33 cellular contexts compared by ENCODE assay signal in genomic region chr14:69529563-69529962, GRCh38. TPM values are rescaled to one million over a fixed set of nuclear protein-coding genes. Genes with fewer than 3 reads are reported as not detected.
"Had no signal": no experiment of that assay in that cellular context is flagged by ENCODE, and none has a peak within 500 bp of the region (broad histone marks: within the 10 kb centered on the region; RNA-seq: fewer than 3 reads in every experiment).

No MANE protein-coding gene starts in this region.

- H3K9me3 Mint-ChIP-seq: activated CD8-positive, alpha-beta T cell treated with anti-CD3 and anti-CD28 coated beads for 36 hours; activated T-cell treated with anti-CD3 and anti-CD28 coated beads, Interleukin-2, amount 50 U/mL, for 4 hours; activated T-helper 17 cell treated with anti-CD3 and anti-CD28 coated beads, Interleukin-2, amount 50 U/mL, for 72 hours; effector memory CD8-positive, alpha-beta T cell had no signal

- H3K4me3 ChIP-seq: esophagus muscularis mucosa, gastrocnemius medialis, heart left ventricle had no signal

- FAIRE-seq: astrocyte, bronchial epithelial cell, colon had no signal

- H3K4me1 ChIP-seq: esophagus muscularis mucosa, foreskin keratinocyte, gastrocnemius medialis, heart left ventricle had no signal

- DNase-seq: activated CD4-positive, alpha-beta T cell treated with anti-CD3 and anti-CD28 coated beads for 36 hours; activated CD4-positive, alpha-beta T cell treated with anti-CD3 and anti-CD28 coated beads, Interleukin-2, amount 50 U/mL, for 1 hour; activated CD4-positive, alpha-beta T cell treated with anti-CD3 and anti-CD28 coated beads, Interleukin-2, amount 50 U/mL, for 48 hours; activated CD4-positive, CD25-positive, alpha-beta regulatory T cell; activated CD4-positive, CD25-positive, alpha-beta regulatory T cell treated with anti-CD3 and anti-CD28 coated beads, Interleukin-2, amount 50 U/mL, for 72 hours; activated CD8-positive, alpha-beta memory T cell treated with anti-CD3 and anti-CD28 coated beads for 24 hours; activated CD8-positive, alpha-beta T cell treated with anti-CD3 and anti-CD28 coated beads for 36 hours; activated effector memory CD4-positive, alpha-beta T cell treated with Interleukin-2 at 50 U/mL for 16 hours; activated gamma-delta T cell treated with Interleukin-2 at 50 U/mL for 16 hours; activated naive CD4-positive, alpha-beta T cell treated with anti-CD3 and anti-CD28 coated beads, Interleukin-2, amount 50 U/mL, for 16 hours; activated naive CD4-positive, alpha-beta T cell treated with Interleukin-2 at 50 U/mL for 16 hours; activated T-cell treated with anti-CD3 and anti-CD28 coated beads, Interleukin-2, amount 50 U/mL, for 4 hours; amniotic stem cell; anterior cingulate cortex; brain microvascular endothelial cell; caudate nucleus; cortex of kidney; dermis blood vessel endothelial cell; effector CD4-positive, alpha-beta T cell; effector memory CD8-positive, alpha-beta T cell; erythroblast; foreskin keratinocyte; gastrocnemius medialis; glutamatergic neuron; heart left ventricle; T-helper 2 cell had no signal

- H3K9me3 ChIP-seq: esophagus muscularis mucosa, gastrocnemius medialis, heart left ventricle had no signal

- H3K36me3 Mint-ChIP-seq: activated naive CD8-positive, alpha-beta T cell had no signal

- H3K27ac ChIP-seq: brain microvascular endothelial cell, esophagus muscularis mucosa, foreskin keratinocyte, gastrocnemius medialis, heart left ventricle had no signal

- H3K36me3 ChIP-seq: brain microvascular endothelial cell, esophagus muscularis mucosa, gastrocnemius medialis, heart left ventricle had no signal

- H3K27me3 Mint-ChIP-seq: activated naive CD8-positive, alpha-beta T cell had no signal

- H3K4me3 Mint-ChIP-seq: activated CD4-positive, alpha-beta T cell treated with anti-CD3 and anti-CD28 coated beads for 36 hours; activated CD8-positive, alpha-beta T cell treated with anti-CD3 and anti-CD28 coated beads for 36 hours; activated naive CD8-positive, alpha-beta T cell; activated T-cell treated with anti-CD3 and anti-CD28 coated beads, Interleukin-2, amount 50 U/mL, for 4 hours; activated T-helper 17 cell treated with anti-CD3 and anti-CD28 coated beads, Interleukin-2, amount 50 U/mL, for 72 hours; effector memory CD8-positive, alpha-beta T cell had no signal

- H3K27me3 ChIP-seq: brain microvascular endothelial cell, gastrocnemius medialis had no signal

- ATAC-seq: activated CD4-positive, alpha-beta T cell treated with anti-CD3 and anti-CD28 coated beads for 36 hours; activated CD8-positive, alpha-beta T cell treated with anti-CD3 and anti-CD28 coated beads for 36 hours; activated T-cell treated with anti-CD3 and anti-CD28 coated beads, Interleukin-2, amount 50 U/mL, for 4 hours; activated T-helper 17 cell treated with anti-CD3 and anti-CD28 coated beads, Interleukin-2, amount 50 U/mL, for 72 hours; effector memory CD8-positive, alpha-beta T cell; foreskin keratinocyte; gastrocnemius medialis; heart left ventricle had no signal

- H3K4me1 Mint-ChIP-seq: activated CD4-positive, alpha-beta T cell treated with anti-CD3 and anti-CD28 coated beads for 36 hours; activated T-helper 17 cell treated with anti-CD3 and anti-CD28 coated beads, Interleukin-2, amount 50 U/mL, for 72 hours had no signal

- H3K27ac Mint-ChIP-seq: activated CD4-positive, alpha-beta T cell treated with anti-CD3 and anti-CD28 coated beads for 36 hours; activated CD8-positive, alpha-beta T cell treated with anti-CD3 and anti-CD28 coated beads for 36 hours; activated naive CD8-positive, alpha-beta T cell; activated T-helper 17 cell treated with anti-CD3 and anti-CD28 coated beads, Interleukin-2, amount 50 U/mL, for 72 hours; effector memory CD8-positive, alpha-beta T cell had no signal

RNA-seq across cellular contexts. Expression of gene PLEKHD1, which starts 45.0 kb away (rescaled TPM):
- total RNA-seq: dermis blood vessel endothelial cell, foreskin keratinocyte had no signal
- polyA plus RNA-seq: foreskin keratinocyte had no signal

RNA-seq across cellular contexts. Expression of gene CCDC177, which starts 45.1 kb away (rescaled TPM):
- total RNA-seq: activated CD4-positive, alpha-beta T cell treated with anti-CD3 and anti-CD28 coated beads for 36 hours; activated CD8-positive, alpha-beta T cell treated with anti-CD3 and anti-CD28 coated beads for 36 hours; activated T-helper 17 cell treated with anti-CD3 and anti-CD28 coated beads, Interleukin-2, amount 50 U/mL, for 72 hours; astrocyte; bronchial epithelial cell; chondrocyte; dermis blood vessel endothelial cell; esophagus muscularis mucosa; foreskin keratinocyte; gastrocnemius medialis; heart left ventricle had no signal
- polyA plus RNA-seq: foreskin keratinocyte had no signal
